8 cellular contexts compared by ENCODE assay signal in genomic region chr22:29306830-29307657, GRCh38. TPM values are rescaled to one million over a fixed set of nuclear protein-coding genes. Genes with fewer than 3 reads are reported as not detected.
DNase-seq lines count a peak whose midpoint lies in the region; ATAC-seq lines count a peak whose summit lies in the region.

No MANE protein-coding gene starts in this region.

- peak overlapping the region; percentile 76 to 95 for H3K4me3 ChIP-seq in muscle layer of duodenum (ENCODE audit: low read depth in 1 of 2, low read length in 2 of 2)

- no peaks in the 10 kb centered on the region for H3K9me3 ChIP-seq in muscle layer of duodenum (ENCODE audit: control insufficient read depth in 1 of 2, low read length in 2 of 2)

- ATAC-seq in GM21825 (IDR thresholded peaks at IDR 0.05; ENCODE audit: unreplicated experiment), result no peak

- no peak overlapping the region for H3K27ac ChIP-seq in muscle layer of duodenum (ENCODE audit: low read length)

- DNase-seq in stimulated activated CD4-positive, alpha-beta T cell treated with anti-CD3 and anti-CD28 coated beads, Interleukin-15, amount 100 ng/mL, for 24 hours, result peak; percentile 65
- no peak for DNase-seq in stimulated activated CD4-positive, alpha-beta T cell treated with anti-CD3 and anti-CD28 coated beads, Interleukin-1b, Interleukin-23, amount 100 ng/mL, for 48 hours
- peak; percentile 55 for DNase-seq in NCI-H2171 (lab: John Stamatoyannopoulos, UW)
- DNase-seq in activated CD8-positive, alpha-beta memory T cell treated with anti-CD3 and anti-CD28 coated beads, Interleukin-2, amount 50 U/mL, for 4 hours, result peak; percentile 24
- DNase-seq in fibroblast of peridontal ligament (ENCODE audit: extremely low read depth), result peak; percentile 58
- DNase-seq in ureter (ENCODE audit: low spot score), result peak; percentile 74

- H3K36me3 ChIP-seq in muscle layer of duodenum (ENCODE audit: control insufficient read depth in 1 of 2, insufficient read depth in 2 of 2, low read length in 2 of 2), result no peaks in the 10 kb centered on the region

- peaks cover 15 to 53% of the 10 kb centered on the region in 2 donors for H3K4me1 ChIP-seq in muscle layer of duodenum (ENCODE audit: control insufficient read depth in 1 of 2, insufficient read depth in 2 of 2, low read length in 2 of 2)

- H3K27me3 ChIP-seq in muscle layer of duodenum (ENCODE audit: low read depth, low read length), result no peaks in the 10 kb centered on the region

RNA-seq across cellular contexts. Expression of gene GAS2L1, which starts 0.6 kb away (rescaled TPM):
- 15.6 TPM for total RNA-seq in ureter

RNA-seq across cellular contexts. Expression of gene RASL10A, which starts 8.5 kb away (rescaled TPM):
- 5.3 TPM for total RNA-seq in ureter

RNA-seq across cellular contexts. Expression of gene EWSR1, which starts 39.0 kb away (rescaled TPM):
- total RNA-seq in ureter, result 284 TPM

RNA-seq across cellular contexts. Expression of gene RHBDD3, which starts 39.3 kb away (rescaled TPM):
- 24.4 TPM for total RNA-seq in ureter
